Comparison of ENCODE assay signal across 8 cellular contexts in the genomic region with DNA sequence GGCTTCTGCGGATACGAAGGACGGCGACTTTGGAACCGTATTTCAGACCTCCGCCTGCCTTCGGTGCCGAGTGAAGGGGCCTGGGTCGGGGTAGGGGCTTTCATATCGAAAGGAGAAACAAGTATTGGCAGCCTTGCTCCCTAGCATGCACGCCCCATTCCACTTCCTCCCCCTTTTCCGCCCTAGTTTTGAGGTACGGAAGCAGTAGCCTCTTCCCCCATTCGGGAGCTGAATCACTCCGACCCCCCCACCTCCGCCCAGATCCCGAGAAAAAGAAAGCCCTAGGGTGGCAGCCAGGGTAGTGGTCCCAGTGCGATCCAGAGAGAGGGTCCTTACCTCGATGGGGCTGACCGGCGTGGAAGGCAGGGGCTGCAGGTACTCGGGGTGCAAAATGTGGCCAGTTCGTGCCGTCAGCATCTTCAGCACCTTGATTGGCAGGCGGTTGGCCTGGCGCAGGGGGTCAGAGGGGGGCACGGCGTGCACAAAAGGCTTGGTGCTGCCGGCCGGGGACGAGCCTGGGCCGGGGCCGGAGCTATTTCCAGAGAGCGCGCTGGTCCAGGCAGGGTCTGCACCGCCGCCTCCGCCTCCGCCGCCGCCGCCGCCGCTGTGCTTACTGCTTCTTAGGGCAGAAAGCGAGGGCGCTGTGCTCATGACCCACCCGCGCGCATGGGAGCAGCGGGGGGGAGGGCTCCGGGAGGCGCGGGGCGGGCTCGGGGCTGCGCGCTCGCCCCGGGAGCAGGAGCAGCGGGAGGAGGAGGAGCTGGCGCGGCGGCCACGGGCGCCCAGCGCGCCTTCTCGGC. TPM values are rescaled to one million over a fixed set of nuclear protein-coding genes. Genes with fewer than 3 reads are reported as not detected.
DNase-seq lines count a peak whose midpoint lies in the region; ATAC-seq and TF ChIP-seq lines count a peak whose summit lies in the region.

No MANE protein-coding gene starts in this region.

- intact Hi-C loops in right cardiac atrium (cut with DNase I): loop anchor here in 3 of 4 donors (2.0 to 10.0 kb wide), 6 partner anchors 214 to 1154 kb away; no protein-coding TSS in a partner anchor

- H3K27ac Mint-ChIP-seq in activated naive CD8-positive, alpha-beta T cell treated with anti-CD3 and anti-CD28 coated beads, Interleukin-2, amount 50 U/mL, for 24 hours: no peak overlapping the region

- no peaks in the 10 kb centered on the region for H3K27me3 ChIP-seq in right cardiac atrium (ENCODE audit: control insufficient read depth, insufficient read depth)

- no peaks in the 10 kb centered on the region for H3K9me3 Mint-ChIP-seq in activated naive CD8-positive, alpha-beta T cell treated with anti-CD3 and anti-CD28 coated beads, Interleukin-2, amount 50 U/mL, for 24 hours

- peaks cover 23% of the 10 kb centered on the region for H3K4me1 Mint-ChIP-seq in activated naive CD8-positive, alpha-beta T cell treated with anti-CD3 and anti-CD28 coated beads, Interleukin-2, amount 50 U/mL, for 24 hours

- H3K27ac ChIP-seq in right cardiac atrium (ENCODE audit: low read length): peak overlapping the region; percentile 86

- no peaks in the 10 kb centered on the region for H3K4me1 ChIP-seq in right cardiac atrium (ENCODE audit: control insufficient read depth, insufficient read depth, low read length)

- H3K9me3 ChIP-seq in right cardiac atrium (ENCODE audit: control insufficient read depth, low read length): no peaks in the 10 kb centered on the region

- ATAC-seq in GM21447 (IDR thresholded peaks at IDR 0.05; ENCODE audit: unreplicated experiment) (peak; percentile 6), right cardiac atrium (peak; percentile 10 to 18), HG03095 (IDR thresholded peaks at IDR 0.05; ENCODE audit: unreplicated experiment) (no peak)
- peak; percentile 22 for ATAC-seq in activated naive CD8-positive, alpha-beta T cell treated with anti-CD3 and anti-CD28 coated beads, Interleukin-2, amount 50 U/mL, for 24 hours

- TF ChIP-seq CTCF in LNCaP clone FGC (IDR thresholded peaks at IDR 0.05; ENCODE audit: control insufficient read depth, extremely low read depth, insufficient read depth): no peak

- H3K4me3 ChIP-seq in LNCaP clone FGC (ENCODE audit: low read depth, low read length): peak overlapping the region; percentile 86
- peak overlapping the region; percentile 82 for H3K4me3 ChIP-seq in right cardiac atrium (ENCODE audit: low read length)

- DNase-seq in DMS153 (lab: John Stamatoyannopoulos, UW) (peak; percentile 55), DMS153 treated with DMSO at 0.1 percent for 48 hours (lab: John Stamatoyannopoulos, UW; ENCODE audit: unreplicated experiment) (no peak), LNCaP clone FGC (ENCODE audit: low read depth) (no peak), right cardiac atrium (peak; percentile 66 to 90 (median 89)), retina (peak; percentile 73)
- DNase-seq in activated naive CD8-positive, alpha-beta T cell treated with anti-CD3 and anti-CD28 coated beads, Interleukin-2, amount 50 U/mL, for 24 hours: peak; percentile 25

- peak overlapping the region; percentile 72 for H3K4me3 Mint-ChIP-seq in activated naive CD8-positive, alpha-beta T cell treated with anti-CD3 and anti-CD28 coated beads, Interleukin-2, amount 50 U/mL, for 24 hours

- no peaks in the 10 kb centered on the region for H3K36me3 Mint-ChIP-seq in activated naive CD8-positive, alpha-beta T cell treated with anti-CD3 and anti-CD28 coated beads, Interleukin-2, amount 50 U/mL, for 24 hours (ENCODE audit: low read depth)

- peaks cover 58% of the 10 kb centered on the region for H3K27me3 Mint-ChIP-seq in activated naive CD8-positive, alpha-beta T cell treated with anti-CD3 and anti-CD28 coated beads, Interleukin-2, amount 50 U/mL, for 24 hours

- under 1% methylated on average over 68 of the region's 68 CpGs for WGBS in right cardiac atrium

RNA-seq across cellular contexts. Expression of a gene that starts 0.6 kb away (rescaled TPM):
- 10 to 100 TPM; 13.2 to 14.6 (median 14.3) TPM for total RNA-seq in right cardiac atrium
- 8.7 TPM for polyA plus RNA-seq in right cardiac atrium

RNA-seq across cellular contexts. Expression of a gene that starts 30.5 kb away (rescaled TPM):
- 10 to 100 TPM; 42.7 to 97.9 (median 55.1) TPM for total RNA-seq in right cardiac atrium
- polyA plus RNA-seq in right cardiac atrium: 48.8 TPM

Comparison
In these comparisons a context has a peak if more than half of its experiments do, and no peak if none do; other contexts are left out.
1. DNase-seq: peak in DMS153 (single experiment), activated naive CD8-positive, alpha-beta T cell treated with anti-CD3 and anti-CD28 coated beads, Interleukin-2, amount 50 U/mL, for 24 hours (single experiment), right cardiac atrium (3 of 3) and retina (single experiment); none in DMS153 treated with DMSO at 0.1 percent for 48 hours (single experiment) and LNCaP clone FGC (single experiment).